9 cellular contexts compared by ENCODE assay signal in the genomic region with DNA sequence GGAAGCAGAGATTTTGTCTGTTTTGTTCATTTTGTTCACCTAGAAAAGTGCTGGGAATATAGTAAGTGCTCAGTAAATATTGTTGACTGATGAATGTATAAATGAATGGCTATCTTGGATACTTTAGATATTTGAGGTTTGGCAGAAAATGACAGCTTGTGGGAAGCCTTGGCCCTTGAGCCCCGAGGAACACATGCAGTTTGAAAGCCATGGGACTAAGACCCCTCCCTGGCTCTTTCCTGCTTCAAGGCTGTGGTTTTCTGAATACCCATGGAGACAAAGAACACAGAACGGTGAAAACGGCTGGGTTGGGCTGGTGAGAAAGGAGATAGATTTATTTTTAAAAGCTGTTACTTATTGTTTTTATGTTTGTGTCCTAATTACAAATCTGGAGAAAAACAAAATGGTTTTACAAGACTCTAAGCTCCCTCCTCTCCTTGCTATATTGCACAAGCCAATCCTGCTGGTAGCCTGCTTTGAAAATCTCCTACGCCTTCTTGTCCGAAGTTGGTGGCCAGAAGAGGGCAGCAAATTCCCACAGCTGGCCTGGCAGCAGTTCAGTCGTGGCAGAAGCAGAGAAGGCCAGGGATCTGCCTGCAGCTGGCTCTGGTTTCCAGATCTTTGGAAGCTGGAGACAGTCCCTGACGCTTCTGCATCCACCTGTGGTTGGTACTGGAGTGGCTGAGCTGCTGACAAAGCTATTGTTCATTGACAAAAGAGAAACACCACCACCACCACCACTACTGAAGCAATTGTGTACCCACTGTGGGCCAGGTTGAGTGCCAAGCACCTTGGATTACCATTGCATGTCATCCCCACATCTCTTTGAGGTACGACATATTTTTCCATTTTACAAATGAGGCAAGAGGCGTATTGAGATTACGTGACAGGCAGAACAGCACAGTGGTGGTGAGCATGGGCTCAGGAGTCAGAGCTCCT. TPM values are rescaled to one million over a fixed set of nuclear protein-coding genes. Genes with fewer than 3 reads are reported as not detected.
DNase-seq lines count a peak whose midpoint lies in the region; ATAC-seq and TF ChIP-seq lines count a peak whose summit lies in the region.
"Had no signal": no experiment of that assay in that cellular context is flagged by ENCODE, and none has a peak within 500 bp of the region (broad histone marks: within the 10 kb centered on the region; RNA-seq: fewer than 3 reads in every experiment).

No MANE protein-coding gene starts in this region.

- peaks cover 4% of the 10 kb centered on the region for H3K27me3 Mint-ChIP-seq in activated CD4-positive, alpha-beta T cell treated with anti-CD3 and anti-CD28 coated beads for 36 hours

- no peaks in the 10 kb centered on the region for H3K4me1 ChIP-seq in right lobe of liver

- H3K9me3 ChIP-seq in right lobe of liver, result no peaks in the 10 kb centered on the region

- H3K27me3 ChIP-seq in right lobe of liver, result no peaks in the 10 kb centered on the region

- no peaks in the 10 kb centered on the region for H3K36me3 ChIP-seq in right lobe of liver

- no peaks in the 10 kb centered on the region for H3K4me1 Mint-ChIP-seq in activated CD4-positive, alpha-beta T cell treated with anti-CD3 and anti-CD28 coated beads for 36 hours

- H3K27ac Mint-ChIP-seq in activated CD4-positive, alpha-beta T cell treated with anti-CD3 and anti-CD28 coated beads for 36 hours, result no peak overlapping the region

- TF ChIP-seq CTCF in AG09309 (IDR thresholded peaks at IDR 0.05; ENCODE audit: control insufficient read depth, insufficient read depth, low read depth, low read length, missing control alignments) (peak; percentile 95), right lobe of liver (IDR thresholded peaks at IDR 0.05) (peak; percentile 78 to 87 (median 82))

- peak; percentile 47 for ATAC-seq in activated CD4-positive, alpha-beta T cell treated with anti-CD3 and anti-CD28 coated beads for 36 hours
- ATAC-seq in right lobe of liver (peak; percentile 94 to 99 (median 97)), HG03521 (IDR thresholded peaks at IDR 0.05; ENCODE audit: unreplicated experiment) (no peak)

- H3K4me3 Mint-ChIP-seq in activated CD4-positive, alpha-beta T cell treated with anti-CD3 and anti-CD28 coated beads for 36 hours, result no peak overlapping the region

- no peak for TF ChIP-seq POLR2A in right lobe of liver (IDR thresholded peaks at IDR 0.05)

- intact Hi-C loops in activated CD4-positive, alpha-beta T cell treated with anti-CD3 and anti-CD28 coated beads for 36 hours (cut with DNase I, micrococcal nuclease), result loop anchor here (1.0 to 10.0 kb wide), 6 partner anchors 135 to 608 kb away; no protein-coding TSS in a partner anchor
- intact Hi-C loops in right lobe of liver (cut with DNase I), result loop anchor here in 1 of 2 donors (10.0 kb wide), 1 partner anchor 502 kb away; no protein-coding TSS in a partner anchor

- CTCF ChIA-PET in activated CD4-positive, alpha-beta T cell treated with anti-CD3 and anti-CD28 coated beads for 36 hours (lab: Charles Lee), result interaction anchor here (0.6 to 3.0 kb wide), 19 partner anchors 9 to 608 kb away, joined by 3 to 19 read pairs (median 3); a partner anchor contains a TSS

- H3K4me3 ChIP-seq in AG09309 (ENCODE audit: control insufficient read depth, low read depth, low read length) (no peak overlapping the region), right lobe of liver (no peak overlapping the region)
- H3K4me3 ChIP-seq: skin epidermis had no signal

- no peak overlapping the region for H3K27ac ChIP-seq in right lobe of liver

- no peaks in the 10 kb centered on the region for H3K9me3 Mint-ChIP-seq in activated CD4-positive, alpha-beta T cell treated with anti-CD3 and anti-CD28 coated beads for 36 hours (ENCODE audit: low read depth)

- POLR2A ChIA-PET in activated CD4-positive, alpha-beta T cell treated with anti-CD3 and anti-CD28 coated beads for 36 hours (lab: Charles Lee), result interaction anchor here (0.6 kb wide), 2 partner anchors 19 to 442 kb away, joined by 3 read pairs; a partner anchor contains a TSS

- 26% methylated on average over 10 of the region's 10 CpGs for WGBS in right lobe of liver (ENCODE audit: insufficient coverage, low coverage, low lambda C conversion rate, missing lambda C conversion rate)

- H3K36me3 Mint-ChIP-seq in activated CD4-positive, alpha-beta T cell treated with anti-CD3 and anti-CD28 coated beads for 36 hours (ENCODE audit: low read depth), result no peaks in the 10 kb centered on the region

- DNase-seq in AG09309 (ENCODE audit: low read depth) (peak; percentile 75), GOT3 (lab: John Stamatoyannopoulos, UW) (peak; percentile 77), NCI-H345 (lab: John Stamatoyannopoulos, UW) (peak; percentile 77), right lobe of liver (peak; percentile 78 to 86 (median 82))
- DNase-seq in activated CD4-positive, alpha-beta T cell treated with anti-CD3 and anti-CD28 coated beads for 36 hours, result peak; percentile 76
- peak; percentile 18 for DNase-seq in effector CD8-positive, alpha-beta T cell (lab: John Stamatoyannopoulos, UW)
- peak; percentile 30 for DNase-seq in stimulated activated CD8-positive, alpha-beta memory T cell treated with anti-CD3 and anti-CD28 coated beads, Interleukin-15, amount 100 ng/mL, for 1 hour (ENCODE audit: low read depth)

RNA-seq across cellular contexts. Expression of a gene that starts 5.2 kb away (rescaled TPM):
- total RNA-seq in activated CD4-positive, alpha-beta T cell treated with anti-CD3 and anti-CD28 coated beads for 36 hours, result not detected
- not detected for total RNA-seq in right lobe of liver

RNA-seq across cellular contexts. Expression of a gene that starts 13.0 kb away (rescaled TPM):
- total RNA-seq in activated CD4-positive, alpha-beta T cell treated with anti-CD3 and anti-CD28 coated beads for 36 hours, result not detected
- not detected for total RNA-seq in right lobe of liver

RNA-seq across cellular contexts. Expression of a gene that starts 33.6 kb away (rescaled TPM):
- total RNA-seq in activated CD4-positive, alpha-beta T cell treated with anti-CD3 and anti-CD28 coated beads for 36 hours, result not detected
- total RNA-seq in right lobe of liver, result not detected

RNA-seq across cellular contexts. Expression of a gene that starts 51.3 kb away (rescaled TPM):
- not detected for total RNA-seq in activated CD4-positive, alpha-beta T cell treated with anti-CD3 and anti-CD28 coated beads for 36 hours
- total RNA-seq in right lobe of liver, result not detected

Comparison
In these comparisons a context has a peak if more than half of its experiments do, and no peak if none do; other contexts are left out.
1. DNase-seq: peak in every context shown above with its lines; median percentile 82 in right lobe of liver; 77 in GOT3; 77 in NCI-H345; 76 in activated CD4-positive, alpha-beta T cell treated with anti-CD3 and anti-CD28 coated beads for 36 hours; 75 in AG09309; 30 in stimulated activated CD8-positive, alpha-beta memory T cell treated with anti-CD3 and anti-CD28 coated beads, Interleukin-15, amount 100 ng/mL, for 1 hour; 18 in effector CD8-positive, alpha-beta T cell.